Comparison of ENCODE assay signal across 13 cellular contexts in the genomic region with DNA sequence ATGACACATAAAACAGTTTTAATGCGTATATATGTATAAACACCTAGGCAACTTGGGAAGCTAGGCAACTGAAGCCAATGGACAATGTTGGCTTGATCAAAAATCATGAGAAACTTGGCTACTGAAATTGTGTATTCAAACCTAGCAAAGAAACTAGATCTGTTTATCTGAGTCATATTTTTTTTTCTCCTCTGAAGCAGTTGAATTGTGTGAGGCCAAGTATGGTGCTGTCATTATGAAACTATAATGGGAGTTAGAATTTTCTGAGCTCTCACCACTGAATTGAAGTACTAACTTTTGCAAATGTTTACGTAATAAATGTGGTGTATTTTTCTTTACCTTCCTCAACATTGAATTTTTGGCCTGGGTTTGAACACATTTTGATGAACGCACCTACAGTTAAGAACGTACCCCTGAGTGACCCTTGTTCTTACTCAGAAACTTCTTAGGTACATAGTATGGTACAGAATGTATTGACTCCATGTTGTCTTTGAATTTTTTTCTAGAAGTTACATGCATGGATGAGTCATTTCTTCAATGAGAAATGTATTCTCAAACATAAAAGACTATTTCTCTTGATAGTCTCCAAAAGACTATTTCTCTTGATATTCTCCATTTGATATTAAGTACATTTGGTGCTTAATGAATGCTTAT. TPM values are rescaled to one million over a fixed set of nuclear protein-coding genes. Genes with fewer than 3 reads are reported as not detected.
DNase-seq lines count a peak whose midpoint lies in the region; ATAC-seq and TF ChIP-seq lines count a peak whose summit lies in the region.
"Had no signal": no experiment of that assay in that cellular context is flagged by ENCODE, and none has a peak within 500 bp of the region (broad histone marks: within the 10 kb centered on the region; RNA-seq: fewer than 3 reads in every experiment).

No MANE protein-coding gene starts in this region.

- no peak for TF ChIP-seq CTCF in CD4-positive, alpha-beta T cell (IDR thresholded peaks at IDR 0.05)
- TF ChIP-seq CTCF in choroid plexus epithelial cell (conservative IDR thresholded peaks at IDR 0.05; ENCODE audit: low read depth, low read length), result no peak

- H3K27ac ChIP-seq in CD4-positive, alpha-beta T cell (ENCODE audit: low read depth, low read length), result peak overlapping the region; percentile 26
- H3K27ac ChIP-seq: colonic mucosa had no signal

- H3K36me3 ChIP-seq in H7 (replicated peaks; ENCODE audit: control insufficient read depth, insufficient read depth, low read length), result no peaks in the 10 kb centered on the region
- H3K36me3 ChIP-seq: colonic mucosa had no signal

- peak overlapping the region; percentile 87 for H3K27ac Mint-ChIP-seq in CD4-positive, alpha-beta T cell
- H3K27ac Mint-ChIP-seq: memory B cell had no signal

- no peaks in the 10 kb centered on the region for H3K27me3 ChIP-seq in CD4-positive, alpha-beta T cell (ENCODE audit: control insufficient read depth, insufficient read depth, low read length)
- no peaks in the 10 kb centered on the region for H3K27me3 ChIP-seq in H7 (ENCODE audit: control insufficient read depth, insufficient read depth, low read length)
- H3K27me3 ChIP-seq: colonic mucosa had no signal

- peak; percentile 62 for ATAC-seq in CD4-positive, alpha-beta T cell (ENCODE audit: poor library complexity)
- ATAC-seq in GM18867 (IDR thresholded peaks at IDR 0.05; ENCODE audit: unreplicated experiment), result peak; percentile 60
- ATAC-seq in HG03571 (IDR thresholded peaks at IDR 0.05; ENCODE audit: unreplicated experiment), result peak; percentile 59
- ATAC-seq in HG02938 (IDR thresholded peaks at IDR 0.05; ENCODE audit: unreplicated experiment), result no peak

- no peak overlapping the region for H3K4me3 ChIP-seq in choroid plexus epithelial cell (ENCODE audit: low read depth, low read length)
- no peak overlapping the region for H3K4me3 ChIP-seq in H7 (ENCODE audit: insufficient read depth, low read depth, low read length)
- H3K4me3 ChIP-seq: colonic mucosa had no signal

- H3K9me3 ChIP-seq in CD4-positive, alpha-beta T cell (ENCODE audit: control insufficient read depth, low read length), result no peaks in the 10 kb centered on the region
- H3K9me3 ChIP-seq: Caco-2, colonic mucosa had no signal

- POLR2A ChIA-PET in CD4-positive, alpha-beta T cell (lab: Charles Lee), result interaction anchor here (1.1 to 6.4 kb wide), 4 partner anchors 10 to 20 kb away, joined by 6 to 132 read pairs (median 76); no protein-coding TSS in a partner anchor

- H3K4me3 Mint-ChIP-seq in CD4-positive, alpha-beta T cell, result peak overlapping the region; percentile 75
- H3K4me3 Mint-ChIP-seq: memory B cell had no signal

- no peak for DNase-seq in CD4-positive, alpha-beta T cell
- DNase-seq in choroid plexus epithelial cell (ENCODE audit: low read depth), result peak; percentile 62
- no peak for DNase-seq in H7
- DNase-seq in activated effector memory CD4-positive, alpha-beta T cell treated with anti-CD3 and anti-CD28 coated beads, Interleukin-2, amount 50 U/mL, for 16 hours, result no peak
- DNase-seq in effector CD8-positive, alpha-beta T cell (lab: John Stamatoyannopoulos, UW), result no peak
- DNase-seq: activated CD4-positive, alpha-beta T cell treated with anti-CD3 and anti-CD28 coated beads, Interleukin-2, amount 50 U/mL, for 48 hours; colonic mucosa; NCI-H446 had no signal

- peaks cover 98% of the 10 kb centered on the region for H3K36me3 Mint-ChIP-seq in CD4-positive, alpha-beta T cell (ENCODE audit: low read depth)
- H3K36me3 Mint-ChIP-seq: memory B cell had no signal

- CTCF ChIA-PET in CD4-positive, alpha-beta T cell (lab: Charles Lee), result interaction anchor here (1.5 to 2.6 kb wide), 3 partner anchors 9 to 18 kb away, joined by 3 to 14 read pairs (median 10); no protein-coding TSS in a partner anchor

- intact Hi-C loops in CD4-positive, alpha-beta T cell (cut with DNase I, micrococcal nuclease), result no loop called here

- peaks cover 95% of the 10 kb centered on the region for H3K4me1 Mint-ChIP-seq in CD4-positive, alpha-beta T cell (ENCODE audit: low read depth)
- H3K4me1 Mint-ChIP-seq: memory B cell had no signal

- H3K27me3 Mint-ChIP-seq in CD4-positive, alpha-beta T cell, result no peaks in the 10 kb centered on the region

- peaks cover 3% of the 10 kb centered on the region for H3K9me3 Mint-ChIP-seq in CD4-positive, alpha-beta T cell
- H3K9me3 Mint-ChIP-seq: memory B cell had no signal

RNA-seq across cellular contexts. Expression of a gene that starts 23.8 kb away (rescaled TPM):
- 100 to 1,000 TPM; 128 to 130 TPM for total RNA-seq in CD4-positive, alpha-beta T cell
- total RNA-seq in H7 (2014; rRNA removed; shearing (Covaris generic)), result not detected in 2 replicates

Comparison
In these comparisons a context has a peak if more than half of its experiments do, and no peak if none do; other contexts are left out.
1. RNA of a gene that starts 23.8 kb away (total RNA-seq): 128 to 130 TPM in CD4-positive, alpha-beta T cell; not detected in H7; every median in the first group is over 100 times any median in the second.